Comparison of ENCODE assay signal across 20 cellular contexts in the genomic region with DNA sequence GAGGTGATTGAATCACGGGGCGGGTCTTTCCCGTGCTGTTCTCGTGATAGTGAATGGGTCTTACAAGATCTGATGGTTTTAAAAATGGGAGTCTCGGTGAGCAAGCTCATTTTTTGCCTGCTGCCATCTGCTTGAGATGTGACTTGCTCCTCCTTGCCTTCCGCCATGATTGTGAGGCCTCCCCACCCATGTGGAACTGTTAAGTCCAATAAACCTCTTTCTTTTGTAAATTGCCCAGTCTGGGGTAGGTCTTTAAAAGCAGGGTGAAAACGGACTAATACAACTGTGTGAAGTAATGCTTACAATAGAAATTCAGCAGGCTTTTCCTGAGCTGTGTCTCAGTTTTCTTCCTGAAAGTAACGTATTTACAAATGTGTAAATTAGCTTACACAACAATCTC.
"Had no signal": no experiment of that assay in that cellular context is flagged by ENCODE, and none has a peak within 500 bp of the region (broad histone marks: within the 10 kb centered on the region; RNA-seq: fewer than 3 reads in every experiment).

No MANE protein-coding gene starts in this region.

- H3K4me3 ChIP-seq: esophagus muscularis mucosa, gastrocnemius medialis, right atrium auricular region, sigmoid colon, skin epidermis, stomach, thoracic aorta, transverse colon had no signal

- H3K36me3 ChIP-seq: esophagus muscularis mucosa, gastrocnemius medialis, right atrium auricular region, sigmoid colon, stomach, thoracic aorta, transverse colon had no signal

- H3K27ac ChIP-seq: epithelial cell of prostate, esophagus muscularis mucosa, gastrocnemius medialis, right atrium auricular region, sigmoid colon, skin epidermis, stomach, thoracic aorta, transverse colon had no signal

- DNase-seq: effector memory CD4-positive, alpha-beta T cell; gastrocnemius medialis; glutamatergic neuron; islet precursor cell; mammary epithelial cell; naive thymus-derived CD4-positive, alpha-beta T cell; nephron progenitor cell; posterior cingulate gyrus; sigmoid colon; stimulated activated CD4-positive, alpha-beta T cell treated with anti-CD3 and anti-CD28 coated beads, Interleukin-2, amount 100 ng/mL, for 24 hours; stimulated activated CD4-positive, alpha-beta T cell treated with anti-CD3 and anti-CD28 coated beads, Interleukin-4, amount 100 ng/mL, for 4 hours; stimulated activated naive CD4-positive, alpha-beta T cell; stomach; substantia nigra; transverse colon had no signal

- H3K4me3 Mint-ChIP-seq: naive thymus-derived CD4-positive, alpha-beta T cell; nephron progenitor cell had no signal

- H3K27ac Mint-ChIP-seq: naive thymus-derived CD4-positive, alpha-beta T cell; nephron progenitor cell had no signal

- H3K36me3 Mint-ChIP-seq: naive thymus-derived CD4-positive, alpha-beta T cell had no signal

- H3K27me3 ChIP-seq: esophagus muscularis mucosa, gastrocnemius medialis, right atrium auricular region, sigmoid colon, stomach, transverse colon had no signal

- H3K4me1 ChIP-seq: gastrocnemius medialis, right atrium auricular region, stomach had no signal

- H3K9me3 ChIP-seq: esophagus muscularis mucosa, gastrocnemius medialis, right atrium auricular region, sigmoid colon, stomach, thoracic aorta, transverse colon had no signal
